7 cellular contexts compared by ENCODE assay signal in genomic region chr12:109387425-109388166, GRCh38. TPM values are rescaled to one million over a fixed set of nuclear protein-coding genes. Genes with fewer than 3 reads are reported as not detected.
DNase-seq lines count a peak whose midpoint lies in the region; ATAC-seq, FAIRE-seq and TF ChIP-seq lines count a peak whose summit lies in the region.

No MANE protein-coding gene starts in this region.

- H3K27ac ChIP-seq in VCaP: no peak overlapping the region
- H3K27ac ChIP-seq in keratinocyte (ENCODE audit: control insufficient read depth, insufficient read depth, low read length): no peak overlapping the region
- no peak overlapping the region for H3K27ac ChIP-seq in tibial artery

- H4K20me1 ChIP-seq in keratinocyte (ENCODE audit: control insufficient read depth, extremely low read depth, insufficient read depth, low read length): no peaks in the 10 kb centered on the region

- H3K36me3 ChIP-seq in keratinocyte (ENCODE audit: control insufficient read depth in 2 of 2, extremely low read depth in 1 of 2, insufficient read depth in 2 of 2, low read length in 2 of 2): no peaks in the 10 kb centered on the region
- no peaks in the 10 kb centered on the region for H3K36me3 ChIP-seq in tibial artery

- H3K9me3 ChIP-seq in keratinocyte (ENCODE audit: control insufficient read depth, low read depth, low read length) (no peaks in the 10 kb centered on the region), tibial artery (peaks cover 0 to 6% (median 5%) of the 10 kb centered on the region in 3 donors)

- TF ChIP-seq CTCF in GM12864 (IDR thresholded peaks at IDR 0.05; ENCODE audit: low read depth, low read length, missing control alignments): peak; percentile 56
- peak; percentile 91 for TF ChIP-seq CTCF in VCaP (conservative IDR thresholded peaks at IDR 0.05)
- TF ChIP-seq CTCF in keratinocyte (optimal IDR thresholded peaks at IDR 0.05 in 1 of 3, IDR thresholded peaks at IDR 0.05 in 1 of 3, conservative IDR thresholded peaks at IDR 0.05 in 1 of 3; ENCODE audit: extremely low read depth in 1 of 3, insufficient read depth in 2 of 3, low read length in 3 of 3): peak; percentile 20 to 61 (median 43)
- TF ChIP-seq CTCF in tibial artery (IDR thresholded peaks at IDR 0.05): peak in 1 of 2 experiments; percentile 26

- peaks cover 2% of the 10 kb centered on the region for H3K36me3 Mint-ChIP-seq in effector memory CD8-positive, alpha-beta T cell (ENCODE audit: insufficient read depth)

- no peak for ATAC-seq in HG02588 (IDR thresholded peaks at IDR 0.05; ENCODE audit: unreplicated experiment)
- no peak for ATAC-seq in effector memory CD8-positive, alpha-beta T cell (replicated peaks)

- FAIRE-seq in keratinocyte (lab: Jason Lieb, UNC): no peak

- no peak overlapping the region for H3K4me3 ChIP-seq in GM12864 (ENCODE audit: low read depth, low read length)
- no peak overlapping the region for H3K4me3 ChIP-seq in keratinocyte (ENCODE audit: control insufficient read depth in 2 of 3, extremely low read depth in 1 of 3, insufficient read depth in 2 of 3, low read depth in 1 of 3, low read length in 3 of 3)
- no peak overlapping the region for H3K4me3 ChIP-seq in tibial artery

- DNase-seq in GM12864 (ENCODE audit: low read depth) (no peak), NCI-H1105 treated with DMSO at 0.1 percent for 48 hours (lab: John Stamatoyannopoulos, UW) (peak; percentile 37), keratinocyte (ENCODE audit: low read depth, low spot score) (no peak), tibial artery (no peak)
- no peak for DNase-seq in effector memory CD8-positive, alpha-beta T cell

- no peaks in the 10 kb centered on the region for H3K27me3 ChIP-seq in keratinocyte (ENCODE audit: control insufficient read depth, extremely low read depth, insufficient read depth, low read length)
- peaks cover 0 to 8% of the 10 kb centered on the region in 2 donors for H3K27me3 ChIP-seq in tibial artery

- no peak overlapping the region for H3K4me3 Mint-ChIP-seq in effector memory CD8-positive, alpha-beta T cell

- no peak overlapping the region for H3K27ac Mint-ChIP-seq in effector memory CD8-positive, alpha-beta T cell

- no peak overlapping the region for H3K9ac ChIP-seq in keratinocyte (ENCODE audit: control insufficient read depth, extremely low read depth, insufficient read depth, low read length)

- intact Hi-C loops in tibial artery (cut with DNase I; ENCODE audit: low total_unique reads): loop anchor here (10.0 kb wide), 1 partner anchor 123 kb away; no protein-coding TSS in a partner anchor

- H3K9me1 ChIP-seq in keratinocyte (ENCODE audit: control insufficient read depth, extremely low read depth, insufficient read depth, low read length): no peaks in the 10 kb centered on the region

- no peaks in the 10 kb centered on the region for H3K79me2 ChIP-seq in keratinocyte (ENCODE audit: control insufficient read depth, insufficient read depth, low read length)

- no peaks in the 10 kb centered on the region for H3K9me3 Mint-ChIP-seq in effector memory CD8-positive, alpha-beta T cell

- H3K4me2 ChIP-seq in keratinocyte (ENCODE audit: control insufficient read depth, extremely low read depth, insufficient read depth, low read depth, low read length): no peak overlapping the region

- dilution Hi-C loops in keratinocyte (cut with MboI; ENCODE audit: extremely low pct_ligation_motif_present, low sequenced_read_pairs): loop anchor here (25.0 kb wide), 1 partner anchor 275 kb away; the partner anchor contains the start of gene ACACB

- H2AFZ ChIP-seq in keratinocyte (ENCODE audit: control insufficient read depth, low read length): no peak overlapping the region

- peaks cover 10% of the 10 kb centered on the region for H3K4me1 ChIP-seq in keratinocyte (ENCODE audit: control insufficient read depth, extremely low read depth, insufficient read depth, low read length)
- no peaks in the 10 kb centered on the region for H3K4me1 ChIP-seq in tibial artery

- H3K4me1 Mint-ChIP-seq in effector memory CD8-positive, alpha-beta T cell (ENCODE audit: low read depth in 2 of 2): peaks cover 0 to 3% of the 10 kb centered on the region in 2 donors

- peaks cover 33 to 64% of the 10 kb centered on the region in 2 donors for H3K27me3 Mint-ChIP-seq in effector memory CD8-positive, alpha-beta T cell

RNA-seq across cellular contexts. Expression of gene MYO1H, which starts 39.9 kb away (rescaled TPM):
- polyA plus RNA-seq in keratinocyte: 0.03 TPM in 1 of 3 replicates, not detected in the others
- polyA plus RNA-seq in keratinocyte (2011; ENCODE audit: low read depth): 0.19 TPM
- polyA plus RNA-seq in keratinocyte (2011; cell fraction: cytosol; rRNA removed): not detected in 2 replicates
- 0.03 TPM in 1 of 2 replicates, not detected in the other for polyA plus RNA-seq in keratinocyte (2011; cell fraction: nucleus; rRNA removed)
- 0.08 and 0.25 TPM in 2 replicates for polyA plus RNA-seq in keratinocyte (2012; ENCODE audit: low replicate concordance)
- polyA minus RNA-seq in keratinocyte: not detected in 3 replicates
- not detected for polyA minus RNA-seq in keratinocyte (2011; cell fraction: cytosol; rRNA and poly(A)+ RNA removed)
- polyA minus RNA-seq in keratinocyte (2011; cell fraction: nucleus; rRNA and poly(A)+ RNA removed): not detected in 2 replicates
